Comparison of ENCODE assay signal across 8 cellular contexts in the genomic region with DNA sequence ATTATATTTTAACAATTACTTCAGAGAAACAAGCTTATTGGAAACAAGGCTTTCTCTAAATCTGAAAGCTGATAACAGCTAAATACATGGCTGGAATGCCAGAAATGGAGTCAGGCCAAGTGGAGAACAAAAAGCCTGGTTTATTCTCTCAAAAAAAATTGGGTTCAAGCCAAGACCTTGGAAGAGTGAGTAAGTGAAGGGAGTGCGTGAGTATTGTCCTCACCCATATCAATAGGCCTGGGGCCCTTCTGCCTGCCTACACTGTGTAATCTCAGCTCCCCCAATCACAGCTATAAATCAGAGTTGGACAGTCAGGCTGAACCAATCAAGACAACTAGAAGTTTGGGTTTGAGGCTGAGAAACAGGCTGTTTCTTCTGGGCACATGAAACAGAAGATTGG. TPM values are rescaled to one million over a fixed set of nuclear protein-coding genes. Genes with fewer than 3 reads are reported as not detected.
A peak's percentile ranks its signal among the peaks of the same experiment; 100 is the strongest.
DNase-seq lines count a peak whose midpoint lies in the region; ATAC-seq, FAIRE-seq and TF ChIP-seq lines count a peak whose summit lies in the region.

No MANE protein-coding gene starts in this region.

- no peak overlapping the region; the same call in 1 of the 2 replicates for H3K9ac ChIP-seq in OCI-LY1 (ENCODE audit: low read length)

- no peaks in the 10 kb centered on the region for H4K20me1 ChIP-seq in OCI-LY1 (ENCODE audit: insufficient read depth, low read length)

- no peaks in the 10 kb centered on the region for H3K9me2 ChIP-seq in OCI-LY1 (ENCODE audit: low read depth, low read length)

- no peaks in the 10 kb centered on the region for H3K9me3 ChIP-seq in OCI-LY1 (ENCODE audit: low read length)
- H3K9me3 ChIP-seq in mucosa of descending colon = no peaks in the 10 kb centered on the region

- no peak overlapping the region for H3K4me3 ChIP-seq in OCI-LY1 (ENCODE audit: low read depth, low read length, poor library complexity, severe bottlenecking)
- H3K4me3 ChIP-seq in dorsolateral prefrontal cortex = peak overlapping the region in 17 of 59 donors; percentile 1 to 59 (median 36)
- no peak overlapping the region for H3K4me3 ChIP-seq in mucosa of descending colon

- intact Hi-C loops in dorsolateral prefrontal cortex (cut with DNase I) = loop anchor here in 1 of 2 donors (2.0 to 5.0 kb wide), 2 partner anchors 374 to 467 kb away; no protein-coding TSS in a partner anchor
- intact Hi-C loops in mucosa of descending colon (cut with DNase I, micrococcal nuclease) = no loop called here

- peaks cover 32% of the 10 kb centered on the region for H3K79me2 ChIP-seq in OCI-LY1 (ENCODE audit: insufficient read depth, low read length)

- TF ChIP-seq POLR2A in H54 (IDR thresholded peaks at IDR 0.05; ENCODE audit: low read depth, low read length) = no peak

- DNase-seq in H54 (ENCODE audit: insufficient read length, low spot score) (peak; percentile 19), dorsolateral prefrontal cortex (peak in 1 of 10 donors; percentile 25), mucosa of descending colon (peak in 1 of 3 donors; percentile 21), NCI-H82 (lab: John Stamatoyannopoulos, UW) (no peak)

- H3K36me3 ChIP-seq in OCI-LY1 (ENCODE audit: insufficient read depth, low read length) = peaks cover 25% of the 10 kb centered on the region; the same call in 1 of the 2 replicates
- no peaks in the 10 kb centered on the region for H3K36me3 ChIP-seq in mucosa of descending colon (ENCODE audit: low read depth)

- TF ChIP-seq CTCF in OCI-LY1 (IDR thresholded peaks at IDR 0.05; ENCODE audit: low read length) (no peak), dorsolateral prefrontal cortex (IDR thresholded peaks at IDR 0.05 in 54 of 56, conservative IDR thresholded peaks at IDR 0.05 in 2 of 56; ENCODE audit: low read depth in 1 of 56, partially characterized antibody in 56 of 56) (peak in 5 of 56 donors; percentile 14 to 37 (median 21)), mucosa of descending colon (IDR thresholded peaks at IDR 0.05) (no peak)

- H3K27me3 ChIP-seq in OCI-LY1 (ENCODE audit: insufficient read depth, low read length) = no peaks in the 10 kb centered on the region
- H3K27me3 ChIP-seq in dorsolateral prefrontal cortex = no peaks in the 10 kb centered on the region

- H3K27ac ChIP-seq in OCI-LY1 (ENCODE audit: low read depth, low read length, poor library complexity, severe bottlenecking) = peak overlapping the region; percentile 32
- peak overlapping the region in 58 of 59 donors; percentile 50 to 91 (median 80) for H3K27ac ChIP-seq in dorsolateral prefrontal cortex

- peaks cover 21% of the 10 kb centered on the region for H3K4me1 ChIP-seq in OCI-LY1 (ENCODE audit: insufficient read depth, low read length, severe bottlenecking)
- peaks cover 38% of the 10 kb centered on the region for H3K4me1 ChIP-seq in mucosa of descending colon (ENCODE audit: low read depth)

- H3K4me2 ChIP-seq in OCI-LY1 (ENCODE audit: low read length) = 0 out of 2 replicates have a peak overlapping the region, but pooled peaks have one; percentile 51

- FAIRE-seq in H54 (lab: Jason Lieb, UNC) = peak; percentile 98

- no peak overlapping the region for H2AFZ ChIP-seq in OCI-LY1 (ENCODE audit: low read length)

- H3F3A ChIP-seq in OCI-LY1 (ENCODE audit: insufficient read depth, low read length) = no peaks in the 10 kb centered on the region

- peak; percentile 83 for ATAC-seq in mucosa of descending colon
- ATAC-seq in GM18909 (IDR thresholded peaks at IDR 0.05; ENCODE audit: poor library complexity, unreplicated experiment) = no peak
- ATAC-seq in HG03460 (IDR thresholded peaks at IDR 0.05; ENCODE audit: unreplicated experiment) = no peak
- no peak for ATAC-seq in GM18519 (IDR thresholded peaks at IDR 0.05; ENCODE audit: low FRiP score, unreplicated experiment)

RNA-seq across cellular contexts. Expression of a gene that starts 7.4 kb away (rescaled TPM):
- 10 to 100 TPM in 109 of 120 experiments, 1 to 10 TPM in 11; 6.5 to 36.6 (median 19.3) TPM for total RNA-seq in dorsolateral prefrontal cortex
- total RNA-seq in mucosa of descending colon = 10 to 100 TPM; 15.3 to 34.3 (median 23.8) TPM

RNA-seq across cellular contexts. Expression of a gene that starts 7.4 kb away (rescaled TPM):
- 10 to 100 TPM; 15.8 to 39.3 (median 23.6) TPM for total RNA-seq in dorsolateral prefrontal cortex
- total RNA-seq in mucosa of descending colon = 10 to 100 TPM; 11.8 to 14.0 (median 11.9) TPM

RNA-seq across cellular contexts. Expression of a gene that starts 37.6 kb away (rescaled TPM):
- total RNA-seq in dorsolateral prefrontal cortex (10 to 100 TPM in 8 of 120 experiments, 1 to 10 TPM in 108, under 1 TPM in 3, not detected in 1; 0.51 to 26.4 (median 4.8) TPM), mucosa of descending colon (100 to 1,000 TPM in 1 of 3 donors, 10 to 100 TPM in 2; 48.4 to 176 (median 60.4) TPM)
